ENCODE assay signal across 21 cellular contexts in genomic region chr4:31307026-31307425, GRCh38.
A peak's percentile ranks its signal among the peaks of the same experiment; 100 is the strongest.
DNase-seq lines count a peak whose midpoint lies in the region; ATAC-seq and TF ChIP-seq lines count a peak whose summit lies in the region.
"Had no signal": no experiment of that assay in that cellular context is flagged by ENCODE, and none has a peak within 500 bp of the region (broad histone marks: within the 10 kb centered on the region; RNA-seq: fewer than 3 reads in every experiment).

No MANE protein-coding gene starts in this region.

- H3K36me3 ChIP-seq in HCT116 (ENCODE audit: control insufficient read depth in 1 of 2, insufficient read depth in 2 of 2, low read length in 2 of 2) = no peaks in the 10 kb centered on the region
- no peaks in the 10 kb centered on the region for H3K36me3 ChIP-seq in OCI-LY3 (replicated peaks; ENCODE audit: low read depth, low read length)
- H3K36me3 ChIP-seq in prostate gland = no peaks in the 10 kb centered on the region
- H3K36me3 ChIP-seq in SK-N-SH (replicated peaks in 1 of 2; ENCODE audit: control insufficient read depth in 1 of 2, insufficient read depth in 2 of 2, low read length in 1 of 2) = no peaks in the 10 kb centered on the region
- H3K36me3 ChIP-seq in CD4-positive, alpha-beta memory T cell (ENCODE audit: insufficient read depth, low read length) = no peaks in the 10 kb centered on the region
- H3K36me3 ChIP-seq: BLaER1 treated with 17β-estradiol and CSF1 and Interleukin-3, amounts not matched to agents 10 nM and 100 nM had no signal

- DNase-seq in HCT116 (ENCODE audit: low read depth, low spot score) (no peak), globus pallidus (ENCODE audit: low spot score) (peak; percentile 23), prostate gland (ENCODE audit: low spot score) (peak; percentile 57), CD14-positive monocyte (ENCODE audit: low spot score) (no peak), SK-N-SH (no peak), Right ventricle myocardium superior (no peak)
- DNase-seq in CD4-positive, alpha-beta memory T cell = no peak
- DNase-seq: Caco-2; CD8-positive, alpha-beta T cell; NCI-H1048; NCI-H1417; NCI-H1694 treated with DMSO at 0.1 percent for 48 hours; NCI-H2081; NCI-H2171 treated with DMSO at 0.1 percent for 48 hours; NCI-H524; NCI-H774; SHP77 treated with DMSO at 0.1 percent for 48 hours had no signal

- H3K4me1 ChIP-seq in HCT116 (ENCODE audit: control insufficient read depth in 1 of 2, insufficient read depth in 2 of 2, low read length in 2 of 2) (no peaks in the 10 kb centered on the region), OCI-LY3 (ENCODE audit: low read length) (no peaks in the 10 kb centered on the region), prostate gland (replicated peaks) (no peaks in the 10 kb centered on the region), SK-N-SH (ENCODE audit: control insufficient read depth in 1 of 2, insufficient read depth in 2 of 2, low read depth in 1 of 2, low read length in 1 of 2) (no peaks in the 10 kb centered on the region)
- H3K4me1 ChIP-seq in CD4-positive, alpha-beta memory T cell (ENCODE audit: insufficient read depth, low read length) = no peaks in the 10 kb centered on the region
- H3K4me1 ChIP-seq: BLaER1 treated with 17β-estradiol and CSF1 and Interleukin-3, amounts not matched to agents 10 nM and 100 nM; Caco-2 had no signal

- no peaks in the 10 kb centered on the region for H3F3A ChIP-seq in SK-N-SH (replicated peaks; ENCODE audit: insufficient read depth)

- intact Hi-C loops in HCT116 (cut with micrococcal nuclease) = no loop called here
- intact Hi-C loops in prostate gland (cut with DNase I) = no loop called here
- intact Hi-C loops in CD14-positive monocyte (cut with micrococcal nuclease) = no loop called here
- intact Hi-C loops in CD4-positive, alpha-beta memory T cell (cut with micrococcal nuclease) = no loop called here
- intact Hi-C loops in Right ventricle myocardium superior (cut with DNase I) = no loop called here

- no peaks in the 10 kb centered on the region for H4K20me1 ChIP-seq in HCT116 (ENCODE audit: insufficient read depth)
- H4K20me1 ChIP-seq in OCI-LY3 (ENCODE audit: insufficient read depth, low read length) = no peaks in the 10 kb centered on the region
- no peaks in the 10 kb centered on the region for H4K20me1 ChIP-seq in SK-N-SH (ENCODE audit: insufficient read depth)
- H4K20me1 ChIP-seq: BLaER1 treated with 17β-estradiol and CSF1 and Interleukin-3, amounts not matched to agents 10 nM and 100 nM had no signal

- ATAC-seq in HCT116 (no peak), Right ventricle myocardium superior (ENCODE audit: poor library complexity) (no peak)
- ATAC-seq: CD8-positive, alpha-beta T cell; K562 had no signal

- H3K4me2 ChIP-seq in HCT116 (ENCODE audit: low read length) (no peak overlapping the region), OCI-LY3 (ENCODE audit: low read length) (no peak overlapping the region), SK-N-SH (no peak overlapping the region)
- H3K4me2 ChIP-seq: BLaER1 treated with 17β-estradiol and CSF1 and Interleukin-3, amounts not matched to agents 10 nM and 100 nM had no signal

- H3K9me3 Mint-ChIP-seq in CD14-positive monocyte = peaks cover 0 to 8% (median 2%) of the 10 kb centered on the region in 7 donors
- peaks cover 0 to 22% (median 11%) of the 10 kb centered on the region in 8 donors for H3K9me3 Mint-ChIP-seq in CD4-positive, alpha-beta memory T cell

- H3K79me2 ChIP-seq in HCT116 (ENCODE audit: insufficient read depth, low read length) (no peaks in the 10 kb centered on the region), OCI-LY3 (ENCODE audit: low read length) (no peaks in the 10 kb centered on the region), SK-N-SH (ENCODE audit: insufficient read depth) (no peaks in the 10 kb centered on the region)

- no peaks in the 10 kb centered on the region for H3K27me3 Mint-ChIP-seq in CD14-positive monocyte (ENCODE audit: low read depth in 3 of 3)
- H3K27me3 Mint-ChIP-seq in CD4-positive, alpha-beta memory T cell = no peaks in the 10 kb centered on the region

- no peak for TF ChIP-seq RAD21 in HCT116 (IDR thresholded peaks at IDR 0.05; ENCODE audit: low read depth)
- TF ChIP-seq RAD21 in SK-N-SH (IDR thresholded peaks at IDR 0.05; ENCODE audit: low read length) = no peak

- H3K9me2 ChIP-seq in HCT116 (ENCODE audit: insufficient read depth) (no peaks in the 10 kb centered on the region), SK-N-SH (no peaks in the 10 kb centered on the region)

- no peak overlapping the region for H3K4me3 ChIP-seq in HCT116 (replicated peaks in 1 of 2; ENCODE audit: low read depth in 1 of 2, low read length in 2 of 2)
- no peak overlapping the region for H3K4me3 ChIP-seq in OCI-LY3 (ENCODE audit: low read length)
- no peak overlapping the region for H3K4me3 ChIP-seq in prostate gland
- no peak overlapping the region for H3K4me3 ChIP-seq in SK-N-SH (ENCODE audit: low read depth in 2 of 2, low read length in 1 of 2)
- H3K4me3 ChIP-seq in CD4-positive, alpha-beta memory T cell (ENCODE audit: low read length in 2 of 2) = no peak overlapping the region
- H3K4me3 ChIP-seq: BLaER1 treated with 17β-estradiol and CSF1 and Interleukin-3, amounts not matched to agents 10 nM and 100 nM; K562 had no signal

- CTCF ChIA-PET in HCT116 (lab: Charles Lee) (no interaction called here), SK-N-SH (lab: Yijun Ruan, JAX) (no interaction called here)
- CTCF ChIA-PET in CD4-positive, alpha-beta memory T cell (lab: Charles Lee; ENCODE audit: partially characterized antibody) = no interaction called here

- TF ChIP-seq CTCF in HCT116 (IDR thresholded peaks at IDR 0.05 in 2 of 3, conservative IDR thresholded peaks at IDR 0.05 in 1 of 3; ENCODE audit: borderline replicate concordance in 1 of 3, insufficient read depth in 1 of 3, low read depth in 2 of 3, low read length in 2 of 3) (no peak), OCI-LY3 (IDR thresholded peaks at IDR 0.05; ENCODE audit: low read depth, low read length) (no peak), prostate gland (IDR thresholded peaks at IDR 0.05) (no peak), CD14-positive monocyte (IDR thresholded peaks at IDR 0.05) (no peak), SK-N-SH (IDR thresholded peaks at IDR 0.05) (no peak)

- BruUV-seq in HCT116 (replicated peaks; lab: Mats Ljungman, UMichigan) = no TSS peak

- H3K27ac Mint-ChIP-seq in CD14-positive monocyte = no peak overlapping the region
- no peak overlapping the region for H3K27ac Mint-ChIP-seq in CD4-positive, alpha-beta memory T cell
- H3K27ac Mint-ChIP-seq: CD8-positive, alpha-beta T cell had no signal

- no peaks in the 10 kb centered on the region for H3K4me1 Mint-ChIP-seq in CD14-positive monocyte
- H3K4me1 Mint-ChIP-seq in CD4-positive, alpha-beta memory T cell = no peaks in the 10 kb centered on the region

- H3K9me3 ChIP-seq in HCT116 (ENCODE audit: control insufficient read depth in 1 of 2, insufficient read depth in 1 of 2, low read depth in 1 of 2, low read length in 2 of 2) (no peaks in the 10 kb centered on the region), OCI-LY3 (ENCODE audit: insufficient read depth, low read length) (no peaks in the 10 kb centered on the region), prostate gland (no peaks in the 10 kb centered on the region), SK-N-SH (no peaks in the 10 kb centered on the region)
- H3K9me3 ChIP-seq in CD4-positive, alpha-beta memory T cell (ENCODE audit: control insufficient read depth in 1 of 2, low read length in 2 of 2) = peaks cover 0 to 5% of the 10 kb centered on the region in 2 donors
- H3K9me3 ChIP-seq: BLaER1 treated with 17β-estradiol and CSF1 and Interleukin-3, amounts not matched to agents 10 nM and 100 nM; Caco-2 had no signal

- H2AFZ ChIP-seq in HCT116 (ENCODE audit: low read depth, low read length, poor library complexity, severe bottlenecking) = peak overlapping the region; percentile 37
- 0 out of 2 replicates have a peak overlapping the region, but pooled peaks have one; percentile 6 for H2AFZ ChIP-seq in OCI-LY3 (ENCODE audit: low read depth, low read length)
- no peak overlapping the region for H2AFZ ChIP-seq in SK-N-SH (ENCODE audit: low read depth)

- WGBS in prostate gland = 29% methylated on average over 5 of the region's 5 CpGs
- 14% methylated on average over 4 of the region's 5 CpGs for WGBS in SK-N-SH (ENCODE audit: low lambda C conversion rate)

- no peak for TF ChIP-seq POLR2A in HCT116 (IDR thresholded peaks at IDR 0.05; ENCODE audit: borderline replicate concordance, extremely low read depth, insufficient read depth, insufficient read length)
- TF ChIP-seq POLR2A in prostate gland (IDR thresholded peaks at IDR 0.05) = no peak

- no peak overlapping the region for H3K27ac ChIP-seq in HCT116 (ENCODE audit: low read depth, low read length)
- H3K27ac ChIP-seq in OCI-LY3 (ENCODE audit: low read length) = no peak overlapping the region
- H3K27ac ChIP-seq in prostate gland = no peak overlapping the region
- no peak overlapping the region for H3K27ac ChIP-seq in SK-N-SH (ENCODE audit: low read depth in 2 of 2, low read length in 1 of 2)
- H3K27ac ChIP-seq in CD4-positive, alpha-beta memory T cell (ENCODE audit: low read depth, low read length) = no peak overlapping the region
- H3K27ac ChIP-seq: BLaER1 treated with 17β-estradiol and CSF1 and Interleukin-3, amounts not matched to agents 10 nM and 100 nM; RWPE1 had no signal

- no peak for TF ChIP-seq EP300 in SK-N-SH (IDR thresholded peaks at IDR 0.05; ENCODE audit: borderline replicate concordance in 1 of 2, low read depth in 1 of 2, low read length in 1 of 2)

- H3K9ac ChIP-seq in HCT116 (ENCODE audit: low read length) (no peak overlapping the region), OCI-LY3 (ENCODE audit: low read length) (no peak overlapping the region), SK-N-SH (no peak overlapping the region)
- H3K9ac ChIP-seq: BLaER1 treated with 17β-estradiol and CSF1 and Interleukin-3, amounts not matched to agents 10 nM and 100 nM had no signal

- no peaks in the 10 kb centered on the region for H3K27me3 ChIP-seq in HCT116 (ENCODE audit: insufficient read depth, low read length)
- H3K27me3 ChIP-seq in OCI-LY3 (ENCODE audit: low read depth, low read length) = no peaks in the 10 kb centered on the region
- no peaks in the 10 kb centered on the region for H3K27me3 ChIP-seq in prostate gland (replicated peaks; ENCODE audit: insufficient read depth)
- H3K27me3 ChIP-seq in SK-N-SH (ENCODE audit: insufficient read depth) = no peaks in the 10 kb centered on the region
- H3K27me3 ChIP-seq in CD4-positive, alpha-beta memory T cell (ENCODE audit: insufficient read depth, low read length) = no peaks in the 10 kb centered on the region
- H3K27me3 ChIP-seq: BLaER1 treated with 17β-estradiol and CSF1 and Interleukin-3, amounts not matched to agents 10 nM and 100 nM had no signal

- H3K36me3 Mint-ChIP-seq in CD14-positive monocyte = no peaks in the 10 kb centered on the region
- no peaks in the 10 kb centered on the region for H3K36me3 Mint-ChIP-seq in CD4-positive, alpha-beta memory T cell
- H3K36me3 Mint-ChIP-seq: CD8-positive, alpha-beta T cell had no signal

- POLR2A ChIA-PET in HCT116 (lab: Charles Lee) (no interaction called here), SK-N-SH (lab: Yijun Ruan, JAX) (no interaction called here)
- POLR2A ChIA-PET in CD4-positive, alpha-beta memory T cell (lab: Charles Lee; ENCODE audit: partially characterized antibody) = no interaction called here

- RAD21 ChIA-PET in HCT116 (lab: Charles Lee; ENCODE audit: low non-redundant PET in 1 of 2, low total read pairs in 2 of 2, uncharacterized antibody in 2 of 2, unreplicated experiment in 2 of 2) = no interaction called here

- H3K4me3 Mint-ChIP-seq in CD14-positive monocyte = no peak overlapping the region
- no peak overlapping the region for H3K4me3 Mint-ChIP-seq in CD4-positive, alpha-beta memory T cell
- H3K4me3 Mint-ChIP-seq: CD8-positive, alpha-beta T cell had no signal

Comparison
In these comparisons a context has a peak if more than half of its experiments do, and no peak if none do; other contexts are left out.
1. DNase-seq: peak in globus pallidus (single experiment) and prostate gland (single experiment); none in HCT116 (single experiment), CD14-positive monocyte (single experiment), SK-N-SH (single experiment), CD4-positive, alpha-beta memory T cell (0 of 5) and Right ventricle myocardium superior (single experiment).